Comparison of ENCODE assay signal across 9 cellular contexts in genomic region chr11:112255075-112255739, GRCh38. TPM values are rescaled to one million over a fixed set of nuclear protein-coding genes. Genes with fewer than 3 reads are reported as not detected.
DNase-seq lines count a peak whose midpoint lies in the region; ATAC-seq and TF ChIP-seq lines count a peak whose summit lies in the region.
"Had no signal": no experiment of that assay in that cellular context is flagged by ENCODE, and none has a peak within 500 bp of the region (broad histone marks: within the 10 kb centered on the region; RNA-seq: fewer than 3 reads in every experiment).

No MANE protein-coding gene starts in this region.

- H3K27ac Mint-ChIP-seq in glutamatergic neuron (ENCODE audit: unreplicated experiment), result no peak overlapping the region
- no peak overlapping the region for H3K27ac Mint-ChIP-seq in H9

- H3K56ac ChIP-seq in H9 (ENCODE audit: insufficient read length, low read depth, low read length), result no peak overlapping the region

- H3K14ac ChIP-seq in H9 (ENCODE audit: insufficient read depth, low read length), result no peak overlapping the region

- no peak overlapping the region for H2AFZ ChIP-seq in H9 (ENCODE audit: low read length)

- H3K4me3 Mint-ChIP-seq in glutamatergic neuron (ENCODE audit: unreplicated experiment), result no peak overlapping the region
- no peak overlapping the region for H3K4me3 Mint-ChIP-seq in H9

- no peak overlapping the region for H3K4ac ChIP-seq in H9 (ENCODE audit: low read depth, low read length)

- H3K23me2 ChIP-seq in H9 (ENCODE audit: insufficient read length, low read depth, low read length, poor library complexity, severe bottlenecking), result no peaks in the 10 kb centered on the region

- H3K4me1 ChIP-seq in H9 (ENCODE audit: insufficient read depth, low read length), result no peaks in the 10 kb centered on the region

- no peak overlapping the region for H3K4me2 ChIP-seq in H9 (ENCODE audit: insufficient read depth, insufficient read length, low read length)

- H2BK120ac ChIP-seq in H9 (ENCODE audit: low read depth, low read length, poor library complexity, severe bottlenecking), result no peak overlapping the region

- no peak overlapping the region for H2AK5ac ChIP-seq in H9 (ENCODE audit: insufficient read length, low read length)

- H4K5ac ChIP-seq in H9 (ENCODE audit: insufficient read length, low read depth, low read length), result no peak overlapping the region

- H3K27me3 Mint-ChIP-seq in glutamatergic neuron (ENCODE audit: unreplicated experiment) (peaks cover 5% of the 10 kb centered on the region), H9 (ENCODE audit: low read depth) (peaks cover 19% of the 10 kb centered on the region)

- no peak overlapping the region for H4K8ac ChIP-seq in H9 (replicated peaks; ENCODE audit: insufficient read length, low read depth, low read length)

- no peak overlapping the region for H3K4me3 ChIP-seq in WERI-Rb-1 (ENCODE audit: low read depth, low read length)

- WGBS in H9 (ENCODE audit: extremely low coverage, insufficient read length, low lambda C conversion rate), result no CpG with 5 or more reads among the region's 15 CpGs

- no peak overlapping the region for H2BK5ac ChIP-seq in H9 (ENCODE audit: insufficient read length, low read length)

- no peaks in the 10 kb centered on the region for H3K27me3 ChIP-seq in WERI-Rb-1 (ENCODE audit: insufficient read depth, low read depth, severe bottlenecking)
- H3K27me3 ChIP-seq in H9 (ENCODE audit: insufficient read depth, low read length), result 0 out of 2 replicates have a peak, but pooled peaks cover 1% of the 10 kb centered on the region

- no peak overlapping the region for H3K18ac ChIP-seq in H9 (ENCODE audit: insufficient read length, low read depth, low read length)

- no peaks in the 10 kb centered on the region for H3K36me3 Mint-ChIP-seq in glutamatergic neuron (ENCODE audit: unreplicated experiment)
- H3K36me3 Mint-ChIP-seq in H9 (ENCODE audit: insufficient read depth in 1 of 3, low read depth in 3 of 3), result no peaks in the 10 kb centered on the region

- ATAC-seq in HG03025 (IDR thresholded peaks at IDR 0.05; ENCODE audit: low FRiP score, unreplicated experiment) (no peak), GM21526 (IDR thresholded peaks at IDR 0.05; ENCODE audit: low FRiP score, unreplicated experiment) (no peak), HG03460 (IDR thresholded peaks at IDR 0.05; ENCODE audit: unreplicated experiment) (no peak)

- no peak overlapping the region for H2BK20ac ChIP-seq in H9 (ENCODE audit: low read depth, low read length, poor library complexity, severe bottlenecking)

- H3K27ac ChIP-seq in WERI-Rb-1, result peak overlapping the region; percentile 16
- H3K27ac ChIP-seq in H9 (ENCODE audit: insufficient read length, low read depth, low read length), result no peak overlapping the region

- no peak overlapping the region for H3T11ph ChIP-seq in H9 (ENCODE audit: low read length)

- H3K9me3 Mint-ChIP-seq in glutamatergic neuron (ENCODE audit: unreplicated experiment), result peaks cover 2% of the 10 kb centered on the region
- no peaks in the 10 kb centered on the region for H3K9me3 Mint-ChIP-seq in H9

- H4K20me1 ChIP-seq in H9 (ENCODE audit: control insufficient read depth, insufficient read depth, insufficient read length), result no peaks in the 10 kb centered on the region

- H4K91ac ChIP-seq in H9 (ENCODE audit: insufficient read length, low read depth, low read length), result no peak overlapping the region

- H3K4me1 Mint-ChIP-seq in glutamatergic neuron (ENCODE audit: low read depth, unreplicated experiment), result peaks cover 4% of the 10 kb centered on the region
- no peaks in the 10 kb centered on the region for H3K4me1 Mint-ChIP-seq in H9

- H3K9ac ChIP-seq in H9 (ENCODE audit: extremely low read depth, insufficient read length, low read length), result no peak overlapping the region

- TF ChIP-seq CTCF in WERI-Rb-1 (IDR thresholded peaks at IDR 0.05; ENCODE audit: low read depth, low read length) (no peak), glutamatergic neuron (IDR thresholded peaks at IDR 0.05; ENCODE audit: partially characterized antibody, unreplicated experiment) (no peak), H9 (conservative IDR thresholded peaks at IDR 0.05) (no peak)

- H3K9me3 ChIP-seq in WERI-Rb-1 (ENCODE audit: severe bottlenecking) (no peaks in the 10 kb centered on the region), H9 (ENCODE audit: control insufficient read depth, low read depth, low read length) (no peaks in the 10 kb centered on the region)

- no peaks in the 10 kb centered on the region for H3K79me1 ChIP-seq in H9 (ENCODE audit: insufficient read depth, low read depth, low read length, poor library complexity, severe bottlenecking)

- DNase-seq in AG08396 (ENCODE audit: low spot score) (peak; percentile 61), HT1080 (ENCODE audit: low read depth) (peak; percentile 84), WERI-Rb-1 (peak; percentile 32), glutamatergic neuron (peak; percentile 31), H9 (no peak)

- no peaks in the 10 kb centered on the region for H3K36me3 ChIP-seq in WERI-Rb-1

- H2BK15ac ChIP-seq in H9 (ENCODE audit: low read depth, low read length), result no peak overlapping the region

- no peaks in the 10 kb centered on the region for H3K79me2 ChIP-seq in H9 (ENCODE audit: insufficient read depth, low read length)

- no peak overlapping the region for H3K23ac ChIP-seq in H9 (ENCODE audit: insufficient read length, low read depth, low read length)

- H2BK12ac ChIP-seq in H9 (ENCODE audit: insufficient read length, low read depth, low read length), result no peak overlapping the region

RNA-seq across cellular contexts. Expression of gene PLET1, which starts 5.5 kb away (rescaled TPM):
- not detected in 2 replicates for total RNA-seq in HT1080 (2014; rRNA removed; shearing (Covaris generic))
- not detected in 2 replicates for polyA plus RNA-seq in HT1080 (2015; cell fraction: cytosol; rRNA removed)
- polyA plus RNA-seq in HT1080 (2015; cell fraction: nucleus; rRNA removed), result not detected in 2 replicates
- not detected for total RNA-seq in glutamatergic neuron (ENCODE audit: unreplicated experiment)
- not detected in 2 replicates for total RNA-seq in H9 (2021)
- total RNA-seq: activated CD8-positive, alpha-beta memory T cell treated with anti-CD3 and anti-CD28 coated beads for 36 hours had no signal

RNA-seq across cellular contexts. Expression of gene PTS, which starts 29.0 kb away (rescaled TPM):
- total RNA-seq in HT1080 (2014; rRNA removed; shearing (Covaris generic)), result 54.8 and 64.6 TPM in 2 replicates
- 30.7 and 36.3 TPM in 2 replicates for polyA plus RNA-seq in HT1080 (2015; cell fraction: cytosol; rRNA removed)
- polyA plus RNA-seq in HT1080 (2015; cell fraction: nucleus; rRNA removed), result 52.4 and 55.0 TPM in 2 replicates
- total RNA-seq in glutamatergic neuron (ENCODE audit: unreplicated experiment) (47.7 TPM), H9 (2021) (45.9 and 48.6 TPM in 2 replicates)
